In genomic region chr9:36928670-36929349, GRCh38 we compare ENCODE assay signal across 1 cellular context.
TF ChIP-seq lines count a peak whose summit lies in the region.

No MANE protein-coding gene starts in this region.

TF ChIP-seq in HEK293, 187 proteins besides CTCF, POLR2A, EP300 and RAD21 (continued from another document):
- TF ChIP-seq ZNF16 (tag by site-specific recombination; IDR thresholded peaks at IDR 0.05; ENCODE audit: low read depth): no peak
- peak; percentile 82 for TF ChIP-seq ZNF24 (tag by site-specific recombination; IDR thresholded peaks at IDR 0.05)
- TF ChIP-seq ZNF366 (tag by site-specific recombination; conservative IDR thresholded peaks at IDR 0.05): peak; percentile 93
- peak; percentile 79; the same call in 1 of the 2 replicates for TF ChIP-seq MZF1 (tag by site-specific recombination; IDR thresholded peaks at IDR 0.05; ENCODE audit: borderline replicate concordance)
- peak; percentile 93 for TF ChIP-seq PRDM4 (tag by site-specific recombination; IDR thresholded peaks at IDR 0.05)
- TF ChIP-seq PATZ1 (tag by site-specific recombination; IDR thresholded peaks at IDR 0.05): peak; percentile 30; the same call in 1 of the 2 replicates
